28 cellular contexts compared by ENCODE assay signal in the genomic region with DNA sequence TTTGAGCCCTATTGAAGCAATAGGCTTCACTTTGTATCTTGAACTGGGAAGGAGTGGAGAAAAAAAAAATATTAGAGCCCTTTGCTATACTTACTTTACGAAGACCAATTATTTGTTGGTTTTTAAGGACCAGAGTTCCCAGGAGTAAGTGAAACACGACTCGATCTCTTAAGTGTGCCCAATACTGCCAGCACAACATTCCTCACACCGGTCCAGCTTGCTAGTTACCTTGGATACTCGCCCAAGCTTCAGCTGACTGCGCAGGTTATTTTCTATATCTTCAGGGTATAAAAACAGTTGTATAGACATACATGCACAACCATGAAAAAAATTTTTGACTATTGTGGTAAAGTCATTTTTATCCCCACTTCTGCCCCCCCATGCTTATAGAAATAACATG.
"Had no signal": no experiment of that assay in that cellular context is flagged by ENCODE, and none has a peak within 500 bp of the region (broad histone marks: within the 10 kb centered on the region; RNA-seq: fewer than 3 reads in every experiment).

No MANE protein-coding gene starts in this region.

- H3K4me3 ChIP-seq: colonic mucosa, esophagus muscularis mucosa, lung, ovary, psoas muscle, sigmoid colon, skin epidermis, spleen, thoracic aorta, transverse colon, vagina had no signal

- H3K27ac ChIP-seq: colonic mucosa, esophagus muscularis mucosa, foreskin keratinocyte, ovary, psoas muscle, sigmoid colon, skin epidermis, spleen, thoracic aorta, transverse colon, vagina had no signal

- H3K27me3 Mint-ChIP-seq: dendritic cell treated with granulocyte-macrophage colony-stimulating factor and Interleukin-4, amounts not matched to agents 40 ng/mL and 50 ng/mL, for 4 days; memory B cell; stimulated activated naive B cell treated with anti-CD40 and anti-IgM and Interleukin-4, amounts not matched to agents 10 μg/mL and 1 μg/mL and 100 μg/mL, for 72 hours; stimulated activated naive CD8-positive, alpha-beta T cell treated with anti-CD3 and anti-CD28 coated beads, Interleukin-15, Interleukin-2, amounts not matched to agents 100 ng/mL and 50 ng/mL, for 24 hours had no signal

- H3K9me3 ChIP-seq: colonic mucosa, esophagus muscularis mucosa, ovary, psoas muscle, sigmoid colon, spleen, thoracic aorta, transverse colon, vagina had no signal

- DNase-seq: colonic mucosa; effector memory CD4-positive, alpha-beta T cell; foreskin keratinocyte; hypothalamus; immature natural killer cell; islet precursor cell; kidney glomerular epithelial cell; left colon; left ventricle myocardium superior; natural killer cell; occipital lobe; ovary; posterior cingulate gyrus; psoas muscle; right cardiac atrium; sigmoid colon; spleen; stimulated activated CD4-positive, alpha-beta T cell treated with anti-CD3 and anti-CD28 coated beads, Interleukin-2, amount 100 ng/mL, for 48 hours; stimulated activated naive B cell treated with anti-CD40 and anti-IgM and Interleukin-4, amounts not matched to agents 10 μg/mL and 1 μg/mL and 100 μg/mL, for 72 hours; transverse colon had no signal

- ATAC-seq: foreskin keratinocyte; left colon; left ventricle myocardium superior; natural killer cell; right cardiac atrium; stimulated activated naive B cell treated with anti-CD40 and anti-IgM and Interleukin-4, amounts not matched to agents 10 μg/mL and 1 μg/mL and 100 μg/mL, for 72 hours had no signal

- H3K36me3 Mint-ChIP-seq: immature natural killer cell, memory B cell, natural killer cell had no signal

- H3K4me3 Mint-ChIP-seq: dendritic cell treated with granulocyte-macrophage colony-stimulating factor and Interleukin-4, amounts not matched to agents 40 ng/mL and 50 ng/mL, for 4 days; immature natural killer cell; memory B cell; natural killer cell; stimulated activated naive B cell treated with anti-CD40 and anti-IgM and Interleukin-4, amounts not matched to agents 10 μg/mL and 1 μg/mL and 100 μg/mL, for 72 hours; stimulated activated naive CD8-positive, alpha-beta T cell treated with anti-CD3 and anti-CD28 coated beads, Interleukin-15, Interleukin-2, amounts not matched to agents 100 ng/mL and 50 ng/mL, for 24 hours had no signal

- H3K4me1 ChIP-seq: colonic mucosa, esophagus muscularis mucosa, sigmoid colon, transverse colon, vagina had no signal

- H3K9me3 Mint-ChIP-seq: dendritic cell treated with granulocyte-macrophage colony-stimulating factor and Interleukin-4, amounts not matched to agents 40 ng/mL and 50 ng/mL, for 4 days; immature natural killer cell; memory B cell; natural killer cell; stimulated activated naive B cell treated with anti-CD40 and anti-IgM and Interleukin-4, amounts not matched to agents 10 μg/mL and 1 μg/mL and 100 μg/mL, for 72 hours; stimulated activated naive CD8-positive, alpha-beta T cell treated with anti-CD3 and anti-CD28 coated beads, Interleukin-15, Interleukin-2, amounts not matched to agents 100 ng/mL and 50 ng/mL, for 24 hours had no signal

- H3K36me3 ChIP-seq: colonic mucosa, esophagus muscularis mucosa, ovary, sigmoid colon, spleen, thoracic aorta, transverse colon, vagina had no signal

- H3K27me3 ChIP-seq: colonic mucosa, esophagus muscularis mucosa, foreskin keratinocyte, ovary, sigmoid colon, spleen, transverse colon, vagina had no signal

- H3K27ac Mint-ChIP-seq: dendritic cell treated with granulocyte-macrophage colony-stimulating factor and Interleukin-4, amounts not matched to agents 40 ng/mL and 50 ng/mL, for 4 days; immature natural killer cell; memory B cell; natural killer cell; stimulated activated naive B cell treated with anti-CD40 and anti-IgM and Interleukin-4, amounts not matched to agents 10 μg/mL and 1 μg/mL and 100 μg/mL, for 72 hours; stimulated activated naive CD8-positive, alpha-beta T cell treated with anti-CD3 and anti-CD28 coated beads, Interleukin-15, Interleukin-2, amounts not matched to agents 100 ng/mL and 50 ng/mL, for 24 hours had no signal
